ENCODE assay signal across 8 cellular contexts in genomic region chr14:22886500-22887259, GRCh38. TPM values are rescaled to one million over a fixed set of nuclear protein-coding genes. Genes with fewer than 3 reads are reported as not detected.
DNase-seq lines count a peak whose midpoint lies in the region; ATAC-seq and TF ChIP-seq lines count a peak whose summit lies in the region.

No MANE protein-coding gene starts in this region.

- no peaks in the 10 kb centered on the region for H3K9me3 Mint-ChIP-seq in activated CD4-positive, alpha-beta memory T cell treated with anti-CD3 and anti-CD28 coated beads for 36 hours
- no peaks in the 10 kb centered on the region for H3K9me3 Mint-ChIP-seq in endothelial cell (ENCODE audit: unreplicated experiment)

- DNase-seq in NCI-H2196 treated with DMSO at 0.1 percent for 48 hours (lab: John Stamatoyannopoulos, UW; ENCODE audit: unreplicated experiment) (peak; percentile 63), endothelial cell (ENCODE audit: low spot score) (peak; percentile 63), SJCRH30 (no peak)
- peak; percentile 91 for DNase-seq in activated CD4-positive, alpha-beta memory T cell treated with anti-CD3 and anti-CD28 coated beads for 36 hours
- DNase-seq in stimulated activated CD8-positive, alpha-beta memory T cell treated with anti-CD3 and anti-CD28 coated beads, Interleukin-7, amount 100 ng/mL, for 24 hours (ENCODE audit: low read depth): peak; percentile 32

- H3K4me1 ChIP-seq in mucosa of rectum (ENCODE audit: control insufficient read depth in 2 of 2, insufficient read depth in 2 of 2, low read length in 2 of 2) (peaks cover 12 to 18% of the 10 kb centered on the region in 2 donors), SJCRH30 (peaks cover 4% of the 10 kb centered on the region; the same call in 1 of the 2 replicates)

- H3K4me3 ChIP-seq in mucosa of rectum (ENCODE audit: low read length in 2 of 2) (peak overlapping the region; percentile 69 to 81), SJCRH30 (no peak overlapping the region)

- H3K27ac Mint-ChIP-seq in activated CD4-positive, alpha-beta memory T cell treated with anti-CD3 and anti-CD28 coated beads for 36 hours: peak overlapping the region; percentile 88
- H3K27ac Mint-ChIP-seq in endothelial cell (ENCODE audit: unreplicated experiment): peak overlapping the region; percentile 93

- H3K27ac ChIP-seq in mucosa of rectum (ENCODE audit: low read depth in 2 of 2, low read length in 2 of 2) (peak overlapping the region; percentile 66 to 87), SJCRH30 (no peak overlapping the region)

- peak overlapping the region; percentile 60 to 68 for H3K9ac ChIP-seq in mucosa of rectum (ENCODE audit: low read depth in 1 of 2, low read length in 2 of 2)

- no peaks in the 10 kb centered on the region for H3K9me3 ChIP-seq in mucosa of rectum (ENCODE audit: control insufficient read depth in 2 of 2, low read length in 2 of 2)
- H3K9me3 ChIP-seq in SJCRH30 (replicated peaks): no peaks in the 10 kb centered on the region

- peak overlapping the region; percentile 92 for H3K4me3 Mint-ChIP-seq in activated CD4-positive, alpha-beta memory T cell treated with anti-CD3 and anti-CD28 coated beads for 36 hours
- H3K4me3 Mint-ChIP-seq in endothelial cell (ENCODE audit: unreplicated experiment): peak overlapping the region; percentile 98

- H3K27me3 Mint-ChIP-seq in activated CD4-positive, alpha-beta memory T cell treated with anti-CD3 and anti-CD28 coated beads for 36 hours: no peaks in the 10 kb centered on the region
- H3K27me3 Mint-ChIP-seq in endothelial cell (ENCODE audit: unreplicated experiment): peaks cover 28% of the 10 kb centered on the region

- intact Hi-C loops in activated CD4-positive, alpha-beta memory T cell treated with anti-CD3 and anti-CD28 coated beads for 36 hours (cut with micrococcal nuclease): loop anchor here (1.0 kb wide), 3 partner anchors 14 to 33 kb away; partner anchors contain the start of genes LRP10 and RBM23

- POLR2A ChIA-PET in activated CD4-positive, alpha-beta memory T cell treated with anti-CD3 and anti-CD28 coated beads for 36 hours (lab: Charles Lee): interaction anchor here (0.5 to 2.5 kb wide), 3 partner anchors 14 to 92 kb away, joined by 3 to 16 read pairs (median 3); partner anchors contain the start of genes LRP10 and RBM23

- peaks cover 2 to 3% of the 10 kb centered on the region in 2 donors for H3K27me3 ChIP-seq in mucosa of rectum (ENCODE audit: control insufficient read depth in 2 of 2, insufficient read depth in 2 of 2, low read length in 2 of 2)
- H3K27me3 ChIP-seq in SJCRH30: no peaks in the 10 kb centered on the region

- ATAC-seq in GM18517 (IDR thresholded peaks at IDR 0.05; ENCODE audit: unreplicated experiment) (peak; percentile 44), HG02885 (IDR thresholded peaks at IDR 0.05; ENCODE audit: poor library complexity, unreplicated experiment) (peak; percentile 63)

- no peaks in the 10 kb centered on the region for H3K36me3 Mint-ChIP-seq in activated CD4-positive, alpha-beta memory T cell treated with anti-CD3 and anti-CD28 coated beads for 36 hours
- peaks cover 4% of the 10 kb centered on the region for H3K36me3 Mint-ChIP-seq in endothelial cell (ENCODE audit: low read depth, unreplicated experiment)

- no peak for TF ChIP-seq CTCF in endothelial cell (IDR thresholded peaks at IDR 0.05; ENCODE audit: unreplicated experiment)

- H3K4me1 Mint-ChIP-seq in activated CD4-positive, alpha-beta memory T cell treated with anti-CD3 and anti-CD28 coated beads for 36 hours (ENCODE audit: low read depth): peaks cover 57% of the 10 kb centered on the region
- H3K4me1 Mint-ChIP-seq in endothelial cell (ENCODE audit: unreplicated experiment): peaks cover 37% of the 10 kb centered on the region

- H3K36me3 ChIP-seq in mucosa of rectum (ENCODE audit: control insufficient read depth in 2 of 2, insufficient read depth in 2 of 2, low read length in 2 of 2): no peaks in the 10 kb centered on the region
- H3K36me3 ChIP-seq in SJCRH30: no peaks in the 10 kb centered on the region

- CTCF ChIA-PET in activated CD4-positive, alpha-beta memory T cell treated with anti-CD3 and anti-CD28 coated beads for 36 hours (lab: Charles Lee): interaction anchor here (0.9 to 9.0 kb wide), 11 partner anchors 8 to 973 kb away, joined by 3 to 115 read pairs (median 4); partner anchors contain the start of gene LRP10

RNA-seq across cellular contexts. Expression of gene REM2, which starts 3.7 kb away (rescaled TPM):
- total RNA-seq in activated CD4-positive, alpha-beta memory T cell treated with anti-CD3 and anti-CD28 coated beads for 36 hours: under 1 TPM; 0.36 to 0.77 TPM
- total RNA-seq in endothelial cell (ENCODE audit: unreplicated experiment): 0.36 TPM
- total RNA-seq in SJCRH30 (2014; rRNA removed; shearing (Covaris generic)): not detected in 2 replicates

RNA-seq across cellular contexts. Expression of gene LRP10, which starts 15.1 kb away (rescaled TPM):
- 10 to 100 TPM; 62.4 to 64.3 TPM for total RNA-seq in activated CD4-positive, alpha-beta memory T cell treated with anti-CD3 and anti-CD28 coated beads for 36 hours
- 105 TPM for total RNA-seq in endothelial cell (ENCODE audit: unreplicated experiment)
- total RNA-seq in SJCRH30 (2014; rRNA removed; shearing (Covaris generic)): 12.2 and 12.5 TPM in 2 replicates

RNA-seq across cellular contexts. Expression of gene RBM23, which starts 32.3 kb away (rescaled TPM):
- 10 to 100 TPM; 55.0 to 56.0 TPM for total RNA-seq in activated CD4-positive, alpha-beta memory T cell treated with anti-CD3 and anti-CD28 coated beads for 36 hours
- total RNA-seq in endothelial cell (ENCODE audit: unreplicated experiment): 52.4 TPM
- 83.8 and 92.9 TPM in 2 replicates for total RNA-seq in SJCRH30 (2014; rRNA removed; shearing (Covaris generic))

RNA-seq across cellular contexts. Expression of gene PRMT5, which starts 42.5 kb away (rescaled TPM):
- 100 to 1,000 TPM in 1 of 2 experiments, 10 to 100 TPM in 1; 85.6 to 100 TPM for total RNA-seq in activated CD4-positive, alpha-beta memory T cell treated with anti-CD3 and anti-CD28 coated beads for 36 hours
- 57.9 TPM for total RNA-seq in endothelial cell (ENCODE audit: unreplicated experiment)
- 104 and 113 TPM in 2 replicates for total RNA-seq in SJCRH30 (2014; rRNA removed; shearing (Covaris generic))

RNA-seq across cellular contexts. Expression of gene MMP14, which starts 50.3 kb away (rescaled TPM):
- 1 to 10 TPM; 1.1 to 1.4 TPM for total RNA-seq in activated CD4-positive, alpha-beta memory T cell treated with anti-CD3 and anti-CD28 coated beads for 36 hours
- 819 TPM for total RNA-seq in endothelial cell (ENCODE audit: unreplicated experiment)
- 96.7 and 98.7 TPM in 2 replicates for total RNA-seq in SJCRH30 (2014; rRNA removed; shearing (Covaris generic))

Comparison
In these comparisons a context has a peak if more than half of its experiments do, and no peak if none do; other contexts are left out.
1. DNase-seq: peak in NCI-H2196 treated with DMSO at 0.1 percent for 48 hours (single experiment), activated CD4-positive, alpha-beta memory T cell treated with anti-CD3 and anti-CD28 coated beads for 36 hours (single experiment), endothelial cell (single experiment) and stimulated activated CD8-positive, alpha-beta memory T cell treated with anti-CD3 and anti-CD28 coated beads, Interleukin-7, amount 100 ng/mL, for 24 hours (single experiment); none in SJCRH30 (0 of 2).